13 cellular contexts compared by ENCODE assay signal in genomic region chr7:144323359-144323758, GRCh38. TPM values are rescaled to one million over a fixed set of nuclear protein-coding genes. Genes with fewer than 3 reads are reported as not detected.
DNase-seq lines count a peak whose midpoint lies in the region; ATAC-seq, FAIRE-seq and TF ChIP-seq lines count a peak whose summit lies in the region.
"Not testable (repeated sequence)": the region's sequence is repeated elsewhere in the genome, so short reads cannot be mapped to it uniquely, and the experiment has no call there.
"Had no signal": no experiment of that assay in that cellular context is flagged by ENCODE, and none has a peak within 500 bp of the region (broad histone marks: within the 10 kb centered on the region; RNA-seq: fewer than 3 reads in every experiment).

No MANE protein-coding gene starts in this region.

- H3K27ac ChIP-seq in RWPE2 (ENCODE audit: poor library complexity, severe bottlenecking); HepG2 (ENCODE audit: extremely low read length, insufficient read depth, low read length); ovary; psoas muscle; upper lobe of right lung: not testable (repeated sequence)

- H4K20me1 ChIP-seq in HepG2 (ENCODE audit: insufficient read depth, low read length), result not testable (repeated sequence)

- not testable (repeated sequence) for H3K4me3 ChIP-seq in RWPE2 (ENCODE audit: severe bottlenecking); HepG2 (replicated peaks in 1 of 3; ENCODE audit: insufficient read depth in 1 of 3, low read depth in 2 of 3, low read length in 3 of 3); ovary; psoas muscle; upper lobe of right lung

- not testable (repeated sequence) for H3K4me1 Mint-ChIP-seq in activated CD4-positive, alpha-beta T cell treated with anti-CD3 and anti-CD28 coated beads, Interleukin-2, amount 10 ng/mL, durations not matched to agents 24 days and 14 days

- peak; percentile 42 for DNase-seq in RWPE2 (ENCODE audit: low spot score)
- peak; percentile 49 for DNase-seq in activated CD4-positive, alpha-beta T cell treated with anti-CD3 and anti-CD28 coated beads, Interleukin-2, amount 10 ng/mL, durations not matched to agents 24 days and 14 days
- DNase-seq in cardiac septum (ENCODE audit: low spot score), result peak; percentile 51
- DNase-seq in HepG2 (ENCODE audit: low spot score), result not testable (repeated sequence)
- peak in 3 of 5 donors; percentile 35 to 44 (median 38) for DNase-seq in ovary
- peak; percentile 1 to 23 for DNase-seq in psoas muscle
- peak; percentile 60 for DNase-seq in upper lobe of right lung

- not testable (repeated sequence) for H3K9me3 Mint-ChIP-seq in activated CD4-positive, alpha-beta T cell treated with anti-CD3 and anti-CD28 coated beads, Interleukin-2, amount 10 ng/mL, durations not matched to agents 24 days and 14 days

- FAIRE-seq in HepG2 (lab: Jason Lieb, UNC), result peak; percentile 36

- intact Hi-C loops in activated CD4-positive, alpha-beta T cell treated with anti-CD3 and anti-CD28 coated beads, Interleukin-2, amount 10 ng/mL, durations not matched to agents 24 days and 14 days (cut with micrococcal nuclease); cardiac septum (cut with DNase I); HepG2 (cut with micrococcal nuclease; ENCODE audit: unreplicated experiment); ovary (cut with DNase I); psoas muscle (cut with DNase I); upper lobe of right lung (cut with DNase I): not testable (repeated sequence)

- H3K27ac Mint-ChIP-seq in activated CD4-positive, alpha-beta T cell treated with anti-CD3 and anti-CD28 coated beads, Interleukin-2, amount 10 ng/mL, durations not matched to agents 24 days and 14 days, result not testable (repeated sequence)

- TF ChIP-seq CTCF in RWPE2 (IDR thresholded peaks at IDR 0.05; ENCODE audit: poor library complexity, severe bottlenecking); HepG2 (CRISPR knock-in tag; IDR thresholded peaks at IDR 0.05); ovary (IDR thresholded peaks at IDR 0.05); psoas muscle (IDR thresholded peaks at IDR 0.05); upper lobe of right lung (IDR thresholded peaks at IDR 0.05): not testable (repeated sequence)

- not testable (repeated sequence) for TF ChIP-seq RAD21 in HepG2 (CRISPR knock-in tag; IDR thresholded peaks at IDR 0.05)

- POLR2A ChIA-PET in HepG2 (lab: Yijun Ruan, JAX), result not testable (repeated sequence)

- no CpG with 5 or more reads among the region's 4 CpGs for WGBS in HepG2 (ENCODE audit: low lambda C conversion rate)
- WGBS in ovary, 3 donors, result 43% methylated on average over 3 of the region's 4 CpGs; no CpG with 5 or more reads in 2 of the 3 donors
- WGBS in psoas muscle, 3 donors, result 72 to 95% (median 86%) methylated on average over 3 of the region's 4 CpGs

- H3K79me2 ChIP-seq in HepG2 (ENCODE audit: insufficient read depth, low read length), result not testable (repeated sequence)

- not testable (repeated sequence) for H3K4me2 ChIP-seq in HepG2 (ENCODE audit: low read depth, low read length)

- H2AFZ ChIP-seq in HepG2 (ENCODE audit: low read length), result not testable (repeated sequence)

- not testable (repeated sequence) for H3K27me3 Mint-ChIP-seq in activated CD4-positive, alpha-beta T cell treated with anti-CD3 and anti-CD28 coated beads, Interleukin-2, amount 10 ng/mL, durations not matched to agents 24 days and 14 days

- in situ Hi-C loops in HepG2 (cut with HindIII; ENCODE audit: extremely low pct_ligation_motif_present, low pct_unique_long_range_greater_than_20kb), result not testable (repeated sequence)

- not testable (repeated sequence) for TF ChIP-seq POLR2A in HepG2 (IDR thresholded peaks at IDR 0.05; ENCODE audit: insufficient read depth in 1 of 2, low read depth in 2 of 2, low read length in 2 of 2); ovary (IDR thresholded peaks at IDR 0.05)

- not testable (repeated sequence) for H3K27me3 ChIP-seq in RWPE2 (ENCODE audit: insufficient read depth, poor library complexity, severe bottlenecking); HepG2 (ENCODE audit: control insufficient read depth in 1 of 2, insufficient read depth in 2 of 2, low read length in 2 of 2); ovary; psoas muscle (ENCODE audit: insufficient read depth in 3 of 3, low read length in 2 of 3); upper lobe of right lung

- not testable (repeated sequence) for H3K9ac ChIP-seq in HepG2 (ENCODE audit: insufficient read depth, low read depth, low read length)

- H3K36me3 Mint-ChIP-seq in activated CD4-positive, alpha-beta T cell treated with anti-CD3 and anti-CD28 coated beads, Interleukin-2, amount 10 ng/mL, durations not matched to agents 24 days and 14 days (ENCODE audit: low read depth), result not testable (repeated sequence)

- BruUV-seq in HepG2 (replicated peaks; lab: Mats Ljungman, UMichigan), result not testable (repeated sequence)

- ATAC-seq in RWPE2 (ENCODE audit: low read depth); HepG2; psoas muscle; upper lobe of right lung: not testable (repeated sequence)

- CTCF ChIA-PET in HepG2 (lab: Yijun Ruan, JAX; ENCODE audit: low intra/inter-chr PET ratio, low total read pairs), result not testable (repeated sequence)

- not testable (repeated sequence) for TF ChIP-seq EP300 in HepG2 (IDR thresholded peaks at IDR 0.05; ENCODE audit: low read depth in 2 of 2, low read length in 2 of 2); HepG2 (CRISPR knock-in tag; IDR thresholded peaks at IDR 0.05; ENCODE audit: borderline replicate concordance); ovary (IDR thresholded peaks at IDR 0.05)

- not testable (repeated sequence) for H3K4me1 ChIP-seq in RWPE2 (ENCODE audit: insufficient read depth, poor library complexity, severe bottlenecking); HepG2 (ENCODE audit: insufficient read depth, low read length); ovary (ENCODE audit: insufficient read depth); psoas muscle; upper lobe of right lung

- H3K9me3 ChIP-seq in RWPE2 (ENCODE audit: severe bottlenecking); HepG2 (ENCODE audit: low read length); ovary; psoas muscle; upper lobe of right lung: not testable (repeated sequence)

- not testable (repeated sequence) for H3K4me3 Mint-ChIP-seq in activated CD4-positive, alpha-beta T cell treated with anti-CD3 and anti-CD28 coated beads, Interleukin-2, amount 10 ng/mL, durations not matched to agents 24 days and 14 days

- H3K36me3 ChIP-seq in RWPE2 (ENCODE audit: low read depth); HepG2 (replicated peaks in 1 of 2; ENCODE audit: control insufficient read depth in 1 of 2, insufficient read depth in 2 of 2, low read length in 2 of 2); ovary; psoas muscle (ENCODE audit: insufficient read depth in 1 of 2, low read depth in 1 of 2); upper lobe of right lung: not testable (repeated sequence)

RNA-seq across cellular contexts. Expression of gene OR2A1, which starts 11.1 kb away (rescaled TPM):
- not detected in 2 replicates for total RNA-seq in activated CD4-positive, alpha-beta T cell treated with anti-CD3 and anti-CD28 coated beads, Interleukin-2, amount 10 ng/mL, durations not matched to agents 24 days and 14 days
- total RNA-seq in cardiac septum, result 0.19 TPM
- not detected in 2 replicates for total RNA-seq in HepG2 (2016; rRNA removed; fragmentation: Illumina TruSeq; extraction: Trizol)
- total RNA-seq in HepG2 (2016; cell fraction: cytosol; rRNA removed; fragmentation: Illumina TruSeq; extraction: Trizol; ENCODE audit: low read depth), result not detected in 2 replicates
- total RNA-seq in HepG2 (2016; cell fraction: insoluble cytoplasmic fraction; rRNA removed; fragmentation: Illumina TruSeq; extraction: Trizol), result not detected in 2 replicates
- total RNA-seq in HepG2 (2016; cell fraction: membrane; rRNA removed; fragmentation: Illumina TruSeq; extraction: Trizol), result not detected in 2 replicates
- not detected in 2 replicates for total RNA-seq in HepG2 (2016; cell fraction: nucleus; rRNA removed; fragmentation: Illumina TruSeq; extraction: Trizol)
- polyA plus RNA-seq in HepG2 (2011; rRNA removed), result not detected in 2 replicates
- polyA plus RNA-seq in HepG2 (2011; cell fraction: cytosol; rRNA removed), result not detected in 2 replicates
- polyA plus RNA-seq in HepG2 (2011; cell fraction: nucleus; rRNA removed), result not detected in 2 replicates
- not detected in 2 replicates for polyA plus RNA-seq in HepG2 (2012)
- not detected in 2 replicates for polyA plus RNA-seq in HepG2 (2016; cell fraction: cytosol; fragmentation: Illumina TruSeq; extraction: Trizol; ENCODE audit: low read depth)
- polyA plus RNA-seq in HepG2 (2016; cell fraction: insoluble cytoplasmic fraction; fragmentation: Illumina TruSeq; extraction: Trizol; ENCODE audit: low read depth), result not detected in 2 replicates
- not detected in 2 replicates for polyA plus RNA-seq in HepG2 (2016; cell fraction: membrane; fragmentation: Illumina TruSeq; extraction: Trizol; ENCODE audit: low read depth)
- not detected in 2 replicates for polyA plus RNA-seq in HepG2 (2016; cell fraction: nucleus; fragmentation: Illumina TruSeq; extraction: Trizol; ENCODE audit: insufficient read depth, low read depth)
- not detected in 2 replicates for polyA minus RNA-seq in HepG2 (2011; rRNA and poly(A)+ RNA removed; ENCODE audit: low replicate concordance)
- not detected in 2 replicates for polyA minus RNA-seq in HepG2 (2011; cell fraction: cytosol; rRNA and poly(A)+ RNA removed)
- not detected in 2 replicates for polyA minus RNA-seq in HepG2 (2011; cell fraction: nucleus; rRNA and poly(A)+ RNA removed)
- 1 to 10 TPM in 1 of 7 donors, under 1 TPM in 6; 0.24 to 1.1 (median 0.40) TPM for total RNA-seq in ovary
- under 1 TPM; 0.16 to 0.27 TPM for polyA plus RNA-seq in ovary
- total RNA-seq in psoas muscle, result not detected
- polyA plus RNA-seq in psoas muscle, result under 1 TPM in 2 of 3 donors, not detected in 1; 0.01 to 0.03 TPM
- total RNA-seq in upper lobe of right lung, result not detected
- total RNA-seq: CD4-positive, alpha-beta memory T cell; CD4-positive, CD25-positive, alpha-beta regulatory T cell; CD8-positive, alpha-beta memory T cell; G401 had no signal
- polyA plus RNA-seq: AG04450; CD14-positive monocyte; CD8-positive, alpha-beta memory T cell had no signal

RNA-seq across cellular contexts. Expression of gene ARHGEF5, which starts 31.8 kb away (rescaled TPM):
- 8.7 and 9.4 TPM in 2 replicates for total RNA-seq in activated CD4-positive, alpha-beta T cell treated with anti-CD3 and anti-CD28 coated beads, Interleukin-2, amount 10 ng/mL, durations not matched to agents 24 days and 14 days
- total RNA-seq in cardiac septum (0.89 TPM), HepG2 (2016; rRNA removed; fragmentation: Illumina TruSeq; extraction: Trizol) (1.2 and 1.3 TPM in 2 replicates), ovary (10 to 100 TPM in 6 of 7 donors, 1 to 10 TPM in 1; 5.4 to 36.5 (median 11.2) TPM), psoas muscle (under 1 TPM; 0.28 to 0.69 (median 0.39) TPM), upper lobe of right lung (36.9 TPM)
- total RNA-seq in HepG2 (2016; cell fraction: cytosol; rRNA removed; fragmentation: Illumina TruSeq; extraction: Trizol; ENCODE audit: low read depth), result 0.18 and 0.20 TPM in 2 replicates
- 0.97 and 1.1 TPM in 2 replicates for total RNA-seq in HepG2 (2016; cell fraction: insoluble cytoplasmic fraction; rRNA removed; fragmentation: Illumina TruSeq; extraction: Trizol)
- 0.43 and 0.76 TPM in 2 replicates for total RNA-seq in HepG2 (2016; cell fraction: membrane; rRNA removed; fragmentation: Illumina TruSeq; extraction: Trizol)
- 0.88 and 1.3 TPM in 2 replicates for total RNA-seq in HepG2 (2016; cell fraction: nucleus; rRNA removed; fragmentation: Illumina TruSeq; extraction: Trizol)
- polyA plus RNA-seq in HepG2 (2011; rRNA removed) (1.3 and 1.7 TPM in 2 replicates), ovary (1 to 10 TPM; 4.0 to 9.6 TPM), psoas muscle (under 1 TPM; 0.06 to 0.17 (median 0.16) TPM)
- 0.99 and 1.2 TPM in 2 replicates for polyA plus RNA-seq in HepG2 (2011; cell fraction: cytosol; rRNA removed)
- 2.1 and 2.3 TPM in 2 replicates for polyA plus RNA-seq in HepG2 (2011; cell fraction: nucleus; rRNA removed)
- 1.2 and 1.3 TPM in 2 replicates for polyA plus RNA-seq in HepG2 (2012)
- polyA plus RNA-seq in HepG2 (2016; cell fraction: cytosol; fragmentation: Illumina TruSeq; extraction: Trizol; ENCODE audit: low read depth), result 0.11 and 0.17 TPM in 2 replicates
- 1.2 and 1.4 TPM in 2 replicates for polyA plus RNA-seq in HepG2 (2016; cell fraction: insoluble cytoplasmic fraction; fragmentation: Illumina TruSeq; extraction: Trizol; ENCODE audit: low read depth)
- 0.27 and 0.34 TPM in 2 replicates for polyA plus RNA-seq in HepG2 (2016; cell fraction: membrane; fragmentation: Illumina TruSeq; extraction: Trizol; ENCODE audit: low read depth)
- 1.5 and 1.6 TPM in 2 replicates for polyA plus RNA-seq in HepG2 (2016; cell fraction: nucleus; fragmentation: Illumina TruSeq; extraction: Trizol; ENCODE audit: insufficient read depth, low read depth)
- 2.2 and 26.8 TPM in 2 replicates for polyA minus RNA-seq in HepG2 (2011; rRNA and poly(A)+ RNA removed; ENCODE audit: low replicate concordance)
- 1.2 and 1.4 TPM in 2 replicates for polyA minus RNA-seq in HepG2 (2011; cell fraction: cytosol; rRNA and poly(A)+ RNA removed)
- polyA minus RNA-seq in HepG2 (2011; cell fraction: nucleus; rRNA and poly(A)+ RNA removed), result 2.0 and 2.2 TPM in 2 replicates
- total RNA-seq: G401 had no signal

RNA-seq across cellular contexts. Expression of gene CTAGE8, which starts 54.3 kb away (rescaled TPM):
- 0.99 and 2.0 TPM in 2 replicates for total RNA-seq in activated CD4-positive, alpha-beta T cell treated with anti-CD3 and anti-CD28 coated beads, Interleukin-2, amount 10 ng/mL, durations not matched to agents 24 days and 14 days
- total RNA-seq in cardiac septum (not detected), HepG2 (2016; rRNA removed; fragmentation: Illumina TruSeq; extraction: Trizol) (not detected in 2 replicates), ovary (1 to 10 TPM in 2 of 7 donors, under 1 TPM in 5; 0.40 to 1.5 (median 0.87) TPM), psoas muscle (under 1 TPM in 1 of 4 donors, not detected in 3; 0.15 TPM), upper lobe of right lung (4.9 TPM)
- not detected in 2 replicates for total RNA-seq in HepG2 (2016; cell fraction: cytosol; rRNA removed; fragmentation: Illumina TruSeq; extraction: Trizol; ENCODE audit: low read depth)
- total RNA-seq in HepG2 (2016; cell fraction: insoluble cytoplasmic fraction; rRNA removed; fragmentation: Illumina TruSeq; extraction: Trizol), result not detected in 2 replicates
- total RNA-seq in HepG2 (2016; cell fraction: membrane; rRNA removed; fragmentation: Illumina TruSeq; extraction: Trizol), result not detected in 2 replicates
- not detected in 2 replicates for total RNA-seq in HepG2 (2016; cell fraction: nucleus; rRNA removed; fragmentation: Illumina TruSeq; extraction: Trizol)
- polyA plus RNA-seq in HepG2 (2011; rRNA removed) (not detected in 2 replicates), ovary (1 to 10 TPM in 1 of 2 donors, not detected in 1; 2.0 TPM), psoas muscle (under 1 TPM in 2 of 3 donors, not detected in 1; 0.03 to 0.04 TPM)
- polyA plus RNA-seq in HepG2 (2011; cell fraction: cytosol; rRNA removed), result not detected in 2 replicates
- not detected in 2 replicates for polyA plus RNA-seq in HepG2 (2011; cell fraction: nucleus; rRNA removed)
- not detected in 2 replicates for polyA plus RNA-seq in HepG2 (2012)
- polyA plus RNA-seq in HepG2 (2016; cell fraction: cytosol; fragmentation: Illumina TruSeq; extraction: Trizol; ENCODE audit: low read depth), result not detected in 2 replicates
- not detected in 2 replicates for polyA plus RNA-seq in HepG2 (2016; cell fraction: insoluble cytoplasmic fraction; fragmentation: Illumina TruSeq; extraction: Trizol; ENCODE audit: low read depth)
- not detected in 2 replicates for polyA plus RNA-seq in HepG2 (2016; cell fraction: membrane; fragmentation: Illumina TruSeq; extraction: Trizol; ENCODE audit: low read depth)
- not detected in 2 replicates for polyA plus RNA-seq in HepG2 (2016; cell fraction: nucleus; fragmentation: Illumina TruSeq; extraction: Trizol; ENCODE audit: insufficient read depth, low read depth)
- polyA minus RNA-seq in HepG2 (2011; rRNA and poly(A)+ RNA removed; ENCODE audit: low replicate concordance), result 0.47 TPM in 1 of 2 replicates, not detected in the other
- polyA minus RNA-seq in HepG2 (2011; cell fraction: cytosol; rRNA and poly(A)+ RNA removed), result not detected in 2 replicates
- polyA minus RNA-seq in HepG2 (2011; cell fraction: nucleus; rRNA and poly(A)+ RNA removed), result not detected in 2 replicates
- total RNA-seq: CD4-positive, CD25-positive, alpha-beta regulatory T cell; G401 had no signal
- polyA plus RNA-seq: CD14-positive monocyte had no signal

RNA-seq across cellular contexts. Expression of gene OR2A7, which starts 58.8 kb away (rescaled TPM):
- 2.0 and 2.1 TPM in 2 replicates for total RNA-seq in activated CD4-positive, alpha-beta T cell treated with anti-CD3 and anti-CD28 coated beads, Interleukin-2, amount 10 ng/mL, durations not matched to agents 24 days and 14 days
- total RNA-seq in cardiac septum (not detected), HepG2 (2016; rRNA removed; fragmentation: Illumina TruSeq; extraction: Trizol) (not detected in 2 replicates), ovary (10 to 100 TPM in 1 of 7 donors, 1 to 10 TPM in 6; 2.8 to 22.6 (median 3.8) TPM), psoas muscle (under 1 TPM in 1 of 4 donors, not detected in 3; 0.34 TPM), upper lobe of right lung (13.9 TPM)
- total RNA-seq in HepG2 (2016; cell fraction: cytosol; rRNA removed; fragmentation: Illumina TruSeq; extraction: Trizol; ENCODE audit: low read depth), result not detected in 2 replicates
- total RNA-seq in HepG2 (2016; cell fraction: insoluble cytoplasmic fraction; rRNA removed; fragmentation: Illumina TruSeq; extraction: Trizol), result not detected in 2 replicates
- not detected in 2 replicates for total RNA-seq in HepG2 (2016; cell fraction: membrane; rRNA removed; fragmentation: Illumina TruSeq; extraction: Trizol)
- total RNA-seq in HepG2 (2016; cell fraction: nucleus; rRNA removed; fragmentation: Illumina TruSeq; extraction: Trizol), result not detected in 2 replicates
- polyA plus RNA-seq in HepG2 (2011; rRNA removed) (not detected in 2 replicates), ovary (1 to 10 TPM in 1 of 2 donors, under 1 TPM in 1; 0.92 to 3.3 TPM), psoas muscle (under 1 TPM in 2 of 3 donors, not detected in 1; 0.06 to 0.07 TPM)
- polyA plus RNA-seq in HepG2 (2011; cell fraction: cytosol; rRNA removed), result not detected in 2 replicates
- polyA plus RNA-seq in HepG2 (2011; cell fraction: nucleus; rRNA removed), result not detected in 2 replicates
- polyA plus RNA-seq in HepG2 (2012), result 0.27 TPM in 1 of 2 replicates, not detected in the other
- polyA plus RNA-seq in HepG2 (2016; cell fraction: cytosol; fragmentation: Illumina TruSeq; extraction: Trizol; ENCODE audit: low read depth), result not detected in 2 replicates
- not detected in 2 replicates for polyA plus RNA-seq in HepG2 (2016; cell fraction: insoluble cytoplasmic fraction; fragmentation: Illumina TruSeq; extraction: Trizol; ENCODE audit: low read depth)
- polyA plus RNA-seq in HepG2 (2016; cell fraction: membrane; fragmentation: Illumina TruSeq; extraction: Trizol; ENCODE audit: low read depth), result not detected in 2 replicates
- not detected in 2 replicates for polyA plus RNA-seq in HepG2 (2016; cell fraction: nucleus; fragmentation: Illumina TruSeq; extraction: Trizol; ENCODE audit: insufficient read depth, low read depth)
- 0.26 and 7.0 TPM in 2 replicates for polyA minus RNA-seq in HepG2 (2011; rRNA and poly(A)+ RNA removed; ENCODE audit: low replicate concordance)
- not detected in 2 replicates for polyA minus RNA-seq in HepG2 (2011; cell fraction: cytosol; rRNA and poly(A)+ RNA removed)
- polyA minus RNA-seq in HepG2 (2011; cell fraction: nucleus; rRNA and poly(A)+ RNA removed), result not detected in 2 replicates
- total RNA-seq: G401 had no signal
- polyA plus RNA-seq: AG04450, CD14-positive monocyte had no signal
